In the genomic region with DNA sequence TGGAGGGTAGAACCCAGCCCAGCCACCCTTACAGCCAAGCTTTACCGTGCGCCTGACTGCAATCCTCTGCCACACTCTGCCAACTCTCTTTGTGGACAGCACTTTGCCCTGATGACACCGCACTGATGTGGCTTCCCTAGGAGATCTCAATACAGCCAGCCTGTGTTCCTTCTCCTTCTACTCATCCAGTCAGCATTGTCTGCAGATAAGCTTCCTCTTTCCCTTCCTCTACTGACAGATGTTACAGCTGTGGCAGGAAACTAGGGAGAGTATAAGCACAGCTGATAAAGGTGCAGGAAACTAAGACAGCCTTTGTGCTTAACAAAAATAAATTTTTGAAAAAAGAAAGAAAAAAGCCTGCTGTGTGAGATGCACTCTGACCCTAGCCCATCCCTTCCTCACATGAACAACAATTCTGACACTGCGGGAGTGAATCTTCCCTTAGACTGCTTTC, we compare ENCODE assay signal across 10 cellular contexts. TPM values are rescaled to one million over a fixed set of nuclear protein-coding genes. Genes with fewer than 3 reads are reported as not detected.
A peak's percentile ranks its signal among the peaks of the same experiment; 100 is the strongest.
DNase-seq lines count a peak whose midpoint lies in the region; ATAC-seq, FAIRE-seq and TF ChIP-seq lines count a peak whose summit lies in the region.
"Had no signal": no experiment of that assay in that cellular context is flagged by ENCODE, and none has a peak within 500 bp of the region (broad histone marks: within the 10 kb centered on the region; RNA-seq: fewer than 3 reads in every experiment).

No MANE protein-coding gene starts in this region.

- no TSS peak for BruUV-seq in OCI-LY7 (replicated peaks; lab: Mats Ljungman, UMichigan)

- TF ChIP-seq POLR2A in GM12891 (IDR thresholded peaks at IDR 0.05; ENCODE audit: low read depth, low read length), result 0 out of 2 replicates have a peak, but pooled peaks have one; percentile 14

- no peak for DNase-seq in GM12891 (ENCODE audit: insufficient read length, low spot score)
- peak; percentile 62 for DNase-seq in OCI-LY7 (ENCODE audit: low spot score)
- peak; percentile 74 for DNase-seq in dermis blood vessel endothelial cell
- DNase-seq in mucosa of descending colon, result no peak
- no peak for DNase-seq in NCI-H2107 (lab: John Stamatoyannopoulos, UW)
- DNase-seq in NCI-H1048 (lab: John Stamatoyannopoulos, UW), result no peak
- DNase-seq in COLO668 (lab: John Stamatoyannopoulos, UW; ENCODE audit: unreplicated experiment), result no peak
- DNase-seq: stimulated activated CD4-positive, alpha-beta T cell treated with anti-CD3 and anti-CD28 coated beads, Interleukin-4, amount 100 ng/mL, for 24 hours had no signal

- intact Hi-C loops in OCI-LY7 (cut with micrococcal nuclease; ENCODE audit: unreplicated experiment) (no loop called here), mucosa of descending colon (cut with DNase I, micrococcal nuclease) (no loop called here)

- no peaks in the 10 kb centered on the region for H3K9me2 ChIP-seq in OCI-LY7 (ENCODE audit: insufficient read depth, low read length)

- H3K36me3 ChIP-seq in OCI-LY7 (ENCODE audit: insufficient read depth, low read length), result peaks cover 77% of the 10 kb centered on the region
- peaks cover 7% of the 10 kb centered on the region for H3K36me3 ChIP-seq in mucosa of descending colon (ENCODE audit: low read depth)

- no peak for FAIRE-seq in GM12891 (lab: Jason Lieb, UNC)

- no peaks in the 10 kb centered on the region for H3K79me2 ChIP-seq in OCI-LY7 (ENCODE audit: insufficient read depth, low read depth, low read length)

- no peak overlapping the region for H3K4me3 ChIP-seq in OCI-LY7 (ENCODE audit: low read depth, low read length, poor library complexity, severe bottlenecking)
- no peak overlapping the region for H3K4me3 ChIP-seq in mucosa of descending colon
- H3K4me3 ChIP-seq: neural progenitor cell had no signal

- no peaks in the 10 kb centered on the region for H3K9me3 ChIP-seq in OCI-LY7 (ENCODE audit: low read length)
- H3K9me3 ChIP-seq in mucosa of descending colon, result no peaks in the 10 kb centered on the region

- ATAC-seq in mucosa of descending colon (peak; percentile 40), GM18502 (IDR thresholded peaks at IDR 0.05; ENCODE audit: poor library complexity, unreplicated experiment) (no peak)

- H3K27ac ChIP-seq in OCI-LY7 (ENCODE audit: low read depth, low read length, poor library complexity, severe bottlenecking), result peak overlapping the region; percentile 44
- H3K27ac ChIP-seq: neural progenitor cell had no signal

- no peak overlapping the region for H2AFZ ChIP-seq in OCI-LY7 (ENCODE audit: low read length)
- H2AFZ ChIP-seq: neural progenitor cell had no signal

- H4K20me1 ChIP-seq in OCI-LY7 (ENCODE audit: insufficient read depth, low read length), result no peaks in the 10 kb centered on the region

- POLR2A ChIA-PET in OCI-LY7 (lab: Charles Lee), result interaction anchor here (1.0 kb wide), 1 partner anchor 10 kb away, joined by 3 read pairs; no protein-coding TSS in a partner anchor

- peaks cover 60% of the 10 kb centered on the region for H3K4me1 ChIP-seq in OCI-LY7 (ENCODE audit: insufficient read depth, low read length, poor library complexity, severe bottlenecking)
- H3K4me1 ChIP-seq in mucosa of descending colon (ENCODE audit: low read depth), result peaks cover 12% of the 10 kb centered on the region
- H3K4me1 ChIP-seq: neural progenitor cell had no signal

- H3K4me2 ChIP-seq in OCI-LY7 (ENCODE audit: low read length), result peak overlapping the region; percentile 21
- H3K4me2 ChIP-seq: neural progenitor cell had no signal

- CTCF ChIA-PET in OCI-LY7 (lab: Charles Lee; ENCODE audit: unreplicated experiment), result no interaction called here

- no peak for TF ChIP-seq CTCF in OCI-LY7 (conservative IDR thresholded peaks at IDR 0.05; ENCODE audit: low read length)
- TF ChIP-seq CTCF in mucosa of descending colon (IDR thresholded peaks at IDR 0.05), result no peak

TF ChIP-seq in GM12891, 5 proteins besides CTCF, POLR2A, EP300 and RAD21:
- TF ChIP-seq PAX5 (IDR thresholded peaks at IDR 0.05; ENCODE audit: insufficient read depth, low read length, severe bottlenecking), result no peak
- peak; percentile 78 for TF ChIP-seq POLR2AphosphoS5 (IDR thresholded peaks at IDR 0.05; ENCODE audit: low read depth, low read length)
- no peak for TF ChIP-seq SPI1 (IDR thresholded peaks at IDR 0.05; ENCODE audit: low read depth, low read length)
- no peak for TF ChIP-seq POU2F2 (IDR thresholded peaks at IDR 0.05; ENCODE audit: low read depth, low read length)
- TF ChIP-seq TAF1 (IDR thresholded peaks at IDR 0.05; ENCODE audit: low read depth, low read length), result no peak

RNA-seq across cellular contexts. Expression of a gene that starts 25.0 kb away (rescaled TPM):
- polyA plus RNA-seq in GM12891 (2012; ENCODE audit: low read depth, missing spikeins), result 4.5 TPM
- total RNA-seq in OCI-LY7 (2014; rRNA removed; shearing (Covaris generic)), result 7.3 and 8.7 TPM in 2 replicates
- total RNA-seq in OCI-LY7 (2022), result 17.1 and 21.7 TPM in 2 replicates
- 38.5 and 44.4 TPM in 2 replicates for total RNA-seq in dermis blood vessel endothelial cell
- total RNA-seq in mucosa of descending colon, result 10 to 100 TPM in 2 of 3 donors, 1 to 10 TPM in 1; 8.9 to 30.9 (median 13.2) TPM

RNA-seq across cellular contexts. Expression of a gene that starts 48.6 kb away (rescaled TPM):
- 98.3 TPM for polyA plus RNA-seq in GM12891 (2012; ENCODE audit: low read depth, missing spikeins)
- 37.3 and 39.7 TPM in 2 replicates for total RNA-seq in OCI-LY7 (2014; rRNA removed; shearing (Covaris generic))
- total RNA-seq in OCI-LY7 (2022) (72.7 and 75.4 TPM in 2 replicates), dermis blood vessel endothelial cell (62.5 and 141 TPM in 2 replicates), mucosa of descending colon (100 to 1,000 TPM; 144 to 165 (median 151) TPM)

Comparison
In these comparisons a context has a peak if more than half of its experiments do, and no peak if none do; other contexts are left out.
1. DNase-seq: peak in OCI-LY7 (single experiment) and dermis blood vessel endothelial cell (single experiment); none in GM12891 (single experiment), mucosa of descending colon (0 of 3), NCI-H2107 (single experiment), NCI-H1048 (single experiment) and COLO668 (single experiment).